22 cellular contexts compared by ENCODE assay signal in the genomic region with DNA sequence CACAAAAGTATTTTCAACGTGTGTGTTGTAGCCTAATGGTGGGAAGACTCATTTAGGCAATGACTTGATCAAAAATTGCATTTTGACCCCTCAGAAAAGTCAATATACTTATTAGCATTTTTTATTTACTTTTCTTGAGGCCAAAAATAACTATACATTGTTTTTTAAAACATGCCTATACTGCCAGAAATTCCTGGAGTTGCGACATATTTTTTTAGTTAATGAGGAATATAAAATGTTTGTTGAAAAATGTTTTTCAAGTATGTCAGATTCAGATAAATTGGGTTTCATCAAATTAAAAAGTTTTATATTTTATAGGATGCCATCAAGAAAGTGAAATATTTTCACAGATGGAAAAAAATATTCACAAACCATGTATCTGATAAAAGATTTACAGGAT. TPM values are rescaled to one million over a fixed set of nuclear protein-coding genes. Genes with fewer than 3 reads are reported as not detected.
A peak's percentile ranks its signal among the peaks of the same experiment; 100 is the strongest.
DNase-seq lines count a peak whose midpoint lies in the region; ATAC-seq, FAIRE-seq and TF ChIP-seq lines count a peak whose summit lies in the region.
"Had no signal": no experiment of that assay in that cellular context is flagged by ENCODE, and none has a peak within 500 bp of the region (broad histone marks: within the 10 kb centered on the region; RNA-seq: fewer than 3 reads in every experiment).

No MANE protein-coding gene starts in this region.

- H3K36me3 ChIP-seq in H1 (ENCODE audit: control insufficient read depth in 2 of 4, insufficient read depth in 4 of 4, low read length in 3 of 4) (peaks cover 0 to 18% (median 4%) of the 10 kb centered on the region in 4 experiments; a peak in 3 of 8 replicates), kidney (ENCODE audit: control insufficient read depth in 1 of 2, insufficient read depth in 2 of 2, low read length in 2 of 2) (no peaks in the 10 kb centered on the region)

- H4K91ac ChIP-seq in H1 (replicated peaks; ENCODE audit: insufficient read length, low read length), result no peak overlapping the region

- peaks cover 0 to 20% of the 10 kb centered on the region in 2 experiments; a peak in 2 of 4 replicates for H3K79me2 ChIP-seq in H1 (ENCODE audit: control insufficient read depth in 1 of 2, insufficient read depth in 2 of 2, low read length in 2 of 2)

- no peak overlapping the region for H2AFZ ChIP-seq in H1 (ENCODE audit: low read length)

- H3K27ac Mint-ChIP-seq in stimulated activated memory B cell treated with anti-CD40 and anti-IgM and Interleukin-4, amounts not matched to agents 10 μg/mL and 1 μg/mL and 100 μg/mL, for 72 hours, result no peak overlapping the region
- H3K27ac Mint-ChIP-seq: B cell; CD4-positive, CD25-positive, alpha-beta regulatory T cell; CD8-positive, alpha-beta T cell had no signal

- H3K79me1 ChIP-seq in H1 (ENCODE audit: low read depth, low read length), result no peaks in the 10 kb centered on the region

- H3K27me3 Mint-ChIP-seq in stimulated activated memory B cell treated with anti-CD40 and anti-IgM and Interleukin-4, amounts not matched to agents 10 μg/mL and 1 μg/mL and 100 μg/mL, for 72 hours, result no peaks in the 10 kb centered on the region
- H3K27me3 Mint-ChIP-seq: B cell; CD4-positive, CD25-positive, alpha-beta regulatory T cell had no signal

- no peak overlapping the region for H2BK15ac ChIP-seq in H1 (ENCODE audit: low read length)

- H3K18ac ChIP-seq in H1 (ENCODE audit: extremely low read depth, low read length), result no peak overlapping the region

- no peak overlapping the region for H3K4ac ChIP-seq in H1 (replicated peaks; ENCODE audit: insufficient read length, low read depth, low read length)

- no peak for TF ChIP-seq RAD21 in H1 (IDR thresholded peaks at IDR 0.05 in 1 of 2, conservative IDR thresholded peaks at IDR 0.05 in 1 of 2; ENCODE audit: low read depth in 2 of 2, low read length in 2 of 2)

- H3K9me3 Mint-ChIP-seq in stimulated activated memory B cell treated with anti-CD40 and anti-IgM and Interleukin-4, amounts not matched to agents 10 μg/mL and 1 μg/mL and 100 μg/mL, for 72 hours, result no peaks in the 10 kb centered on the region
- H3K9me3 Mint-ChIP-seq: CD4-positive, CD25-positive, alpha-beta regulatory T cell; CD8-positive, alpha-beta T cell had no signal

- WGBS in H1 (ENCODE audit: extremely low coverage in 1 of 2, insufficient coverage in 1 of 2, insufficient read length in 1 of 2, insufficient replicate concordance in 2 of 2, low coverage in 1 of 2, low lambda C conversion rate in 2 of 2, missing lambda C conversion rate in 1 of 2), 2 experiments, result 90% methylated on average over 2 of the region's 2 CpGs; no CpG with 5 or more reads in 1 of the 2 experiments

- H4K8ac ChIP-seq in H1 (ENCODE audit: extremely low read depth, insufficient read depth, low read length), result no peak overlapping the region

- no peak overlapping the region for H3K4me3 Mint-ChIP-seq in stimulated activated memory B cell treated with anti-CD40 and anti-IgM and Interleukin-4, amounts not matched to agents 10 μg/mL and 1 μg/mL and 100 μg/mL, for 72 hours
- H3K4me3 Mint-ChIP-seq: B cell; CD8-positive, alpha-beta T cell had no signal

- intact Hi-C loops in kidney (cut with DNase I), result no loop called here

- H3K23ac ChIP-seq in H1 (ENCODE audit: insufficient read length), result no peak overlapping the region

- no peaks in the 10 kb centered on the region for H3K9me3 ChIP-seq in H1 (ENCODE audit: insufficient read depth in 2 of 2, low read depth in 1 of 2, low read length in 1 of 2)
- no peaks in the 10 kb centered on the region for H3K9me3 ChIP-seq in kidney (ENCODE audit: control insufficient read depth in 1 of 2, low read length in 2 of 2)

- peak; percentile 64 for FAIRE-seq in G401.6 (lab: Jason Lieb, UNC)
- peak; percentile 23 for FAIRE-seq in TTC549 (lab: Jason Lieb, UNC)
- no peak for FAIRE-seq in H1 (lab: Jason Lieb, UNC)
- FAIRE-seq in kidney (lab: Jason Lieb, UNC), result peak; percentile 86
- FAIRE-seq: D721Med, GM12891, GM18507 had no signal

- no peaks in the 10 kb centered on the region for H3K4me1 ChIP-seq in H1 (replicated peaks in 1 of 4; ENCODE audit: control insufficient read depth in 3 of 4, insufficient read depth in 4 of 4, low read length in 3 of 4)
- no peaks in the 10 kb centered on the region for H3K4me1 ChIP-seq in kidney (ENCODE audit: control insufficient read depth in 1 of 2, insufficient read depth in 1 of 2, low read depth in 1 of 2, low read length in 2 of 2)

- H3K4me3 ChIP-seq in H1 (ENCODE audit: extremely low read depth in 1 of 4, insufficient read depth in 2 of 4, low read depth in 3 of 4, low read length in 4 of 4) (no peak overlapping the region), kidney (ENCODE audit: low read length in 2 of 2) (no peak overlapping the region)
- H3K4me3 ChIP-seq: BLaER1 had no signal

- TF ChIP-seq EP300 in H1 (IDR thresholded peaks at IDR 0.05; ENCODE audit: borderline replicate concordance in 1 of 2, low read depth in 2 of 2, low read length in 2 of 2), result no peak

- H4K20me1 ChIP-seq in H1 (replicated peaks in 1 of 2; ENCODE audit: control insufficient read depth in 1 of 2, insufficient read depth in 2 of 2, low read length in 2 of 2), result no peaks in the 10 kb centered on the region

- no peak overlapping the region for H3K4me2 ChIP-seq in H1 (ENCODE audit: insufficient read depth in 1 of 2, low read depth in 2 of 2, low read length in 2 of 2)
- H3K4me2 ChIP-seq: BLaER1 had no signal

- POLR2A ChIA-PET in H1 (lab: Charles Lee; ENCODE audit: partially characterized antibody), result no interaction called here

- H2AK5ac ChIP-seq in H1 (ENCODE audit: low read depth, low read length), result no peak overlapping the region

- CTCF ChIA-PET in H1 (lab: Charles Lee; ENCODE audit: partially characterized antibody), result interaction anchor here (1.2 kb wide), 1 partner anchor 170 kb away, joined by 4 read pairs; a partner anchor contains a TSS

- no peak overlapping the region for H3K27ac ChIP-seq in H1 (ENCODE audit: low read depth, low read length)
- no peak overlapping the region for H3K27ac ChIP-seq in kidney (ENCODE audit: low read depth in 2 of 2, low read length in 2 of 2)
- H3K27ac ChIP-seq: BLaER1, C4-2B had no signal

- peaks cover 34% of the 10 kb centered on the region for H3K36me3 Mint-ChIP-seq in stimulated activated memory B cell treated with anti-CD40 and anti-IgM and Interleukin-4, amounts not matched to agents 10 μg/mL and 1 μg/mL and 100 μg/mL, for 72 hours

- no peak for TF ChIP-seq CTCF in H1 (IDR thresholded peaks at IDR 0.05; ENCODE audit: control extremely low read depth in 1 of 3, insufficient read depth in 1 of 3, low read depth in 1 of 3, low read length in 3 of 3)
- no peak for TF ChIP-seq CTCF in kidney (IDR thresholded peaks at IDR 0.05; ENCODE audit: borderline replicate concordance, extremely low read depth, insufficient read depth)

- H2BK20ac ChIP-seq in H1 (ENCODE audit: low read length), result no peak overlapping the region

- no peak overlapping the region for H3K9ac ChIP-seq in H1 (replicated peaks in 1 of 4; ENCODE audit: extremely low read depth in 1 of 4, low read depth in 3 of 4, low read length in 3 of 4)
- no peak overlapping the region for H3K9ac ChIP-seq in kidney (ENCODE audit: low read length in 2 of 2)
- H3K9ac ChIP-seq: BLaER1 had no signal

- ATAC-seq in stimulated activated memory B cell treated with anti-CD40 and anti-IgM and Interleukin-4, amounts not matched to agents 10 μg/mL and 1 μg/mL and 100 μg/mL, for 72 hours, result no peak
- ATAC-seq in GM21737 (IDR thresholded peaks at IDR 0.05; ENCODE audit: unreplicated experiment), result no peak
- ATAC-seq: CD8-positive, alpha-beta T cell had no signal

- no peak for TF ChIP-seq POLR2A in H1 (IDR thresholded peaks at IDR 0.05; ENCODE audit: control extremely low read depth in 1 of 2, low read depth in 2 of 2, low read length in 2 of 2)

- H4K5ac ChIP-seq in H1 (ENCODE audit: insufficient read length, low read depth, low read length), result no peak overlapping the region

- no peaks in the 10 kb centered on the region for H3K23me2 ChIP-seq in H1 (ENCODE audit: low read depth, low read length)

- no peaks in the 10 kb centered on the region for H3K27me3 ChIP-seq in H1 (replicated peaks in 1 of 4; ENCODE audit: control insufficient read depth in 3 of 4, extremely low read depth in 1 of 4, insufficient read depth in 3 of 4, low read length in 3 of 4)
- H3K27me3 ChIP-seq: BLaER1 had no signal

- H3K56ac ChIP-seq in H1 (replicated peaks; ENCODE audit: insufficient read length, low read depth, low read length), result no peak overlapping the region

- DNase-seq in H1 (ENCODE audit: low read depth in 1 of 2, low spot score in 2 of 2) (no peak), kidney (no peak), NOMO-1 treated with DMSO at 0.1 percent for 48 hours (lab: John Stamatoyannopoulos, UW; ENCODE audit: unreplicated experiment) (no peak)
- DNase-seq: CD4-positive, CD25-positive, alpha-beta regulatory T cell; CD8-positive, alpha-beta T cell; DMS 273 treated with DMSO at 0.1 percent for 48 hours; DMS79; EL; GF-D8; GOT3; H7; HCEC 1CT had no signal

- H3K14ac ChIP-seq in H1 (ENCODE audit: insufficient read length), result no peak overlapping the region

- H2BK12ac ChIP-seq in H1 (ENCODE audit: low read depth, low read length), result no peak overlapping the region

- H3K4me1 Mint-ChIP-seq in stimulated activated memory B cell treated with anti-CD40 and anti-IgM and Interleukin-4, amounts not matched to agents 10 μg/mL and 1 μg/mL and 100 μg/mL, for 72 hours, result no peaks in the 10 kb centered on the region
- H3K4me1 Mint-ChIP-seq: B cell had no signal

- no peak overlapping the region for H2BK120ac ChIP-seq in H1 (replicated peaks; ENCODE audit: low read depth, low read length)

- H2BK5ac ChIP-seq in H1 (ENCODE audit: low read depth, low read length), result no peak overlapping the region

RNA-seq across cellular contexts. Expression of a gene that starts 39.6 kb away (rescaled TPM):
- total RNA-seq in H1 (2021; fragmentation: NEBNext Ultra II Directional; extraction: Animal tissue kit (Norgen Biotek cat#: 25700)), result 72.0 and 77.7 TPM in 2 replicates
- polyA plus RNA-seq in H1 (2011; rRNA removed) (103 and 120 TPM in 2 replicates), kidney (ENCODE audit: insufficient read depth, low read depth, low replicate concordance) (9.2 TPM)
- 54.9 TPM for polyA plus RNA-seq in H1 (2011; cell fraction: cytosol; rRNA removed)
- 169 TPM for polyA plus RNA-seq in H1 (2011; cell fraction: nucleus; rRNA removed)
- 36.7 to 48.1 TPM (median 45.8 TPM) in 4 replicates for polyA plus RNA-seq in H1 (2012, experiment 1 of 2)
- polyA plus RNA-seq in H1 (2012, experiment 2 of 2), result 5.2 TPM
- 66.7 TPM for polyA plus RNA-seq in H1 (2013, experiment 1 of 2)
- polyA plus RNA-seq in H1 (2013, experiment 2 of 2), result 67.7 TPM
- 89.2 and 97.8 TPM in 2 replicates for polyA minus RNA-seq in H1 (2011; rRNA and poly(A)+ RNA removed)
- 41.0 TPM for polyA minus RNA-seq in H1 (2011; cell fraction: cytosol; rRNA and poly(A)+ RNA removed)
- polyA minus RNA-seq in H1 (2011; cell fraction: nucleus; rRNA and poly(A)+ RNA removed), result 204 TPM
- total RNA-seq in kidney, result 31.8 TPM

RNA-seq across cellular contexts. Expression of a gene that starts 39.9 kb away (rescaled TPM):
- total RNA-seq in H1 (2021; fragmentation: NEBNext Ultra II Directional; extraction: Animal tissue kit (Norgen Biotek cat#: 25700)), result 17.5 and 19.3 TPM in 2 replicates
- 2.7 and 4.5 TPM in 2 replicates for polyA plus RNA-seq in H1 (2011; rRNA removed)
- polyA plus RNA-seq in H1 (2011; cell fraction: cytosol; rRNA removed), result 5.8 TPM
- 2.9 TPM for polyA plus RNA-seq in H1 (2011; cell fraction: nucleus; rRNA removed)
- 5.6 to 10.2 TPM (median 6.9 TPM) in 4 replicates for polyA plus RNA-seq in H1 (2012, experiment 1 of 2)
- polyA plus RNA-seq in H1 (2012, experiment 2 of 2), result 1.4 TPM
- 6.2 TPM for polyA plus RNA-seq in H1 (2013, experiment 1 of 2)
- 5.9 TPM for polyA plus RNA-seq in H1 (2013, experiment 2 of 2)
- 11.7 and 18.7 TPM in 2 replicates for polyA minus RNA-seq in H1 (2011; rRNA and poly(A)+ RNA removed)
- polyA minus RNA-seq in H1 (2011; cell fraction: cytosol; rRNA and poly(A)+ RNA removed), result 5.4 TPM
- 25.9 TPM for polyA minus RNA-seq in H1 (2011; cell fraction: nucleus; rRNA and poly(A)+ RNA removed)
- total RNA-seq in kidney, result 6.4 TPM
- polyA plus RNA-seq in kidney (ENCODE audit: insufficient read depth, low read depth, low replicate concordance), result 3.6 TPM
